Comparison of ENCODE assay signal across 25 cellular contexts in genomic region chr10:77774940-77775391, GRCh38.
DNase-seq lines count a peak whose midpoint lies in the region; TF ChIP-seq lines count a peak whose summit lies in the region.
"Had no signal": no experiment of that assay in that cellular context is flagged by ENCODE, and none has a peak within 500 bp of the region (broad histone marks: within the 10 kb centered on the region; RNA-seq: fewer than 3 reads in every experiment).

No MANE protein-coding gene starts in this region.

- H3K36me3 Mint-ChIP-seq in neural crest cell (ENCODE audit: low read depth) (peaks cover 28% of the 10 kb centered on the region), type B pancreatic cell (peaks cover 22% of the 10 kb centered on the region)

- H3K9me3 Mint-ChIP-seq in neural crest cell, result peaks cover 18% of the 10 kb centered on the region
- peaks cover 17% of the 10 kb centered on the region for H3K9me3 Mint-ChIP-seq in type B pancreatic cell

- H3K4me3 Mint-ChIP-seq in neural crest cell (no peak overlapping the region), type B pancreatic cell (no peak overlapping the region)
- H3K4me3 Mint-ChIP-seq: stimulated activated naive CD8-positive, alpha-beta T cell treated with anti-CD3 and anti-CD28 coated beads, Interleukin-15, Interleukin-2, amounts not matched to agents 100 ng/mL and 50 ng/mL, for 24 hours had no signal

- TF ChIP-seq CTCF in fibroblast of mammary gland (conservative IDR thresholded peaks at IDR 0.05; ENCODE audit: control insufficient read depth, insufficient read depth, low read depth, low read length) (no peak), neural crest cell (conservative IDR thresholded peaks at IDR 0.05) (no peak), type B pancreatic cell (conservative IDR thresholded peaks at IDR 0.05) (no peak)

- peak; percentile 5 for DNase-seq in activated CD8-positive, alpha-beta memory T cell treated with anti-CD3 and anti-CD28 coated beads for 24 hours
- DNase-seq in activated CD8-positive, alpha-beta memory T cell treated with anti-CD3 and anti-CD28 coated beads, Interleukin-2, amount 50 U/mL, for 4 hours, result no peak
- peak; percentile 18 for DNase-seq in fibroblast of mammary gland (ENCODE audit: low read depth)
- no peak for DNase-seq in neural crest cell (ENCODE audit: low read depth, low spot score)
- DNase-seq in type B pancreatic cell (ENCODE audit: extremely low spot score, unreplicated experiment), result peak; percentile 32
- no peak for DNase-seq in NCI-H2196 treated with DMSO at 0.1 percent for 48 hours (lab: John Stamatoyannopoulos, UW; ENCODE audit: unreplicated experiment)
- no peak for DNase-seq in DMS114 treated with DMSO at 0.1 percent for 48 hours (lab: John Stamatoyannopoulos, UW; ENCODE audit: unreplicated experiment)
- no peak for DNase-seq in NCI-H128 (lab: John Stamatoyannopoulos, UW; ENCODE audit: unreplicated experiment)
- DNase-seq: activated CD4-positive, alpha-beta T cell treated with anti-CD3 and anti-CD28 coated beads, Interleukin-2, amount 50 U/mL, for 48 hours; activated naive CD4-positive, alpha-beta T cell treated with Interleukin-2 at 50 U/mL for 16 hours; activated T-cell treated with anti-CD3 and anti-CD28 coated beads, Interleukin-2, amount 50 U/mL, for 1 hour; anterior cingulate cortex; cerebellar nuclear complex; effector memory CD4-positive, alpha-beta T cell; HCEC 1CT; Karpas-422; NCI-H1092; NCI-H2081 treated with DMSO at 0.1 percent for 48 hours; NK-92 treated with Interleukin-12 subunit alpha and Interleukin-12 subunit beta, amount 100 ng/mL, for 24 hours; posterior cingulate gyrus; SK-N-SH; spleen; stimulated activated CD4-positive, alpha-beta T cell treated with anti-CD3 and anti-CD28 coated beads, Interleukin-4, amount 100 ng/mL, for 24 hours; upper lobe of left lung had no signal

- H3K27me3 Mint-ChIP-seq in neural crest cell (ENCODE audit: low read depth) (no peaks in the 10 kb centered on the region), type B pancreatic cell (no peaks in the 10 kb centered on the region)
- H3K27me3 Mint-ChIP-seq: stimulated activated naive CD8-positive, alpha-beta T cell treated with anti-CD3 and anti-CD28 coated beads, Interleukin-15, Interleukin-2, amounts not matched to agents 100 ng/mL and 50 ng/mL, for 24 hours had no signal

- peak overlapping the region; percentile 35 for H3K27ac Mint-ChIP-seq in neural crest cell (ENCODE audit: unreplicated experiment)
- no peak overlapping the region for H3K27ac Mint-ChIP-seq in type B pancreatic cell
- H3K27ac Mint-ChIP-seq: stimulated activated naive CD8-positive, alpha-beta T cell treated with anti-CD3 and anti-CD28 coated beads, Interleukin-15, Interleukin-2, amounts not matched to agents 100 ng/mL and 50 ng/mL, for 24 hours had no signal

- H3K4me1 Mint-ChIP-seq in neural crest cell (no peaks in the 10 kb centered on the region), type B pancreatic cell (ENCODE audit: unreplicated experiment) (no peaks in the 10 kb centered on the region)

- H3K4me3 ChIP-seq in fibroblast of mammary gland (ENCODE audit: control insufficient read depth, low read depth, low read length), result no peak overlapping the region
- H3K4me3 ChIP-seq: spleen, upper lobe of left lung had no signal

Comparison
In these comparisons a context has a peak if more than half of its experiments do, and no peak if none do; other contexts are left out.
1. DNase-seq: peak in activated CD8-positive, alpha-beta memory T cell treated with anti-CD3 and anti-CD28 coated beads for 24 hours (single experiment), fibroblast of mammary gland (single experiment) and type B pancreatic cell (single experiment); none in activated CD8-positive, alpha-beta memory T cell treated with anti-CD3 and anti-CD28 coated beads, Interleukin-2, amount 50 U/mL, for 4 hours (single experiment), neural crest cell (single experiment), NCI-H2196 treated with DMSO at 0.1 percent for 48 hours (single experiment), DMS114 treated with DMSO at 0.1 percent for 48 hours (single experiment) and NCI-H128 (single experiment).